In the genomic region with DNA sequence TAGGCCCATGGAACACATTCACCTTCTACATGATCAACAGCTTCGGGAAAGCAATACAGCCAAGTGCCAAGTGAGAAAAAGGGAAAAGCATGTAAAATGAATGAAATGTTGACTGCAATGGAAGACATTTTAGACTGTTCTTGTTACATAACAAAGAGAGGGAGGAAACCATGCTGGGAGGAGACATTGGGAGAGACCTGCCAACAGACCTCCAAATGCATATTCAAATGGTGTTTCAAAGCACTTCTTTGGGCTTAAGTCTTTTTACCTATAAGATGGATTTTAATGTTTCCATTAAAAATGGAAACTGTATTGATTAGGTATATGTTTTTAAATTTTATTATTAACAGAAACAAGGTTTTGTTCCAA, we compare ENCODE assay signal across 2 cellular contexts.
TF ChIP-seq lines count a peak whose summit lies in the region.

No MANE protein-coding gene starts in this region.

TF ChIP-seq in WTC11, 78 proteins besides CTCF, POLR2A, EP300 and RAD21 (continued from another document):
- TF ChIP-seq IRF1 (CRISPR knock-in tag; IDR thresholded peaks at IDR 0.05), result no peak
- TF ChIP-seq, protein P1, sequence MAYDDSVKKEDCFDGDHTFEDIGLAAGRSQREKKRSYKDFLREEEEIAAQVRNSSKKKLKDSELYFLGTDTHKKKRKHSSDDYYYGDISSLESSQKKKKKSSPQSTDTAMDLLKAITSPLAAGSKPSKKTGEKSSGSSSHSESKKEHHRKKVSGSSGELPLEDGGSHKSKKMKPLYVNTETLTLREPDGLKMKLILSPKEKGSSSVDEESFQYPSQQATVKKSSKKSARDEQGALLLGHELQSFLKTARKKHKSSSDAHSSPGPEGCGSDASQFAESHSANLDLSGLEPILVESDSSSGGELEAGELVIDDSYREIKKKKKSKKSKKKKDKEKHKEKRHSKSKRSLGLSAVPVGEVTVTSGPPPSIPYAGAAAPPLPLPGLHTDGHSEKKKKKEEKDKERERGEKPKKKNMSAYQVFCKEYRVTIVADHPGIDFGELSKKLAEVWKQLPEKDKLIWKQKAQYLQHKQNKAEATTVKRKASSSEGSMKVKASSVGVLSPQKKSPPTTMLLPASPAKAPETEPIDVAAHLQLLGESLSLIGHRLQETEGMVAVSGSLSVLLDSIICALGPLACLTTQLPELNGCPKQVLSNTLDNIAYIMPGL (CRISPR knock-in tag; IDR thresholded peaks at IDR 0.05), result no peak
- TF ChIP-seq, protein P2, sequence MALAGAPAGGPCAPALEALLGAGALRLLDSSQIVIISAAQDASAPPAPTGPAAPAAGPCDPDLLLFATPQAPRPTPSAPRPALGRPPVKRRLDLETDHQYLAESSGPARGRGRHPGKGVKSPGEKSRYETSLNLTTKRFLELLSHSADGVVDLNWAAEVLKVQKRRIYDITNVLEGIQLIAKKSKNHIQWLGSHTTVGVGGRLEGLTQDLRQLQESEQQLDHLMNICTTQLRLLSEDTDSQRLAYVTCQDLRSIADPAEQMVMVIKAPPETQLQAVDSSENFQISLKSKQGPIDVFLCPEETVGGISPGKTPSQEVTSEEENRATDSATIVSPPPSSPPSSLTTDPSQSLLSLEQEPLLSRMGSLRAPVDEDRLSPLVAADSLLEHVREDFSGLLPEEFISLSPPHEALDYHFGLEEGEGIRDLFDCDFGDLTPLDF (CRISPR knock-in tag; IDR thresholded peaks at IDR 0.05), result no peak
- no peak for TF ChIP-seq ZNF671 (CRISPR knock-in tag; IDR thresholded peaks at IDR 0.05)
- TF ChIP-seq MYBL2 (CRISPR knock-in tag; IDR thresholded peaks at IDR 0.05), result no peak
- no peak for TF ChIP-seq CREB1 (CRISPR knock-in tag; IDR thresholded peaks at IDR 0.05)
- TF ChIP-seq TP53 (CRISPR knock-in tag; IDR thresholded peaks at IDR 0.05), result no peak
- TF ChIP-seq, protein P3, sequence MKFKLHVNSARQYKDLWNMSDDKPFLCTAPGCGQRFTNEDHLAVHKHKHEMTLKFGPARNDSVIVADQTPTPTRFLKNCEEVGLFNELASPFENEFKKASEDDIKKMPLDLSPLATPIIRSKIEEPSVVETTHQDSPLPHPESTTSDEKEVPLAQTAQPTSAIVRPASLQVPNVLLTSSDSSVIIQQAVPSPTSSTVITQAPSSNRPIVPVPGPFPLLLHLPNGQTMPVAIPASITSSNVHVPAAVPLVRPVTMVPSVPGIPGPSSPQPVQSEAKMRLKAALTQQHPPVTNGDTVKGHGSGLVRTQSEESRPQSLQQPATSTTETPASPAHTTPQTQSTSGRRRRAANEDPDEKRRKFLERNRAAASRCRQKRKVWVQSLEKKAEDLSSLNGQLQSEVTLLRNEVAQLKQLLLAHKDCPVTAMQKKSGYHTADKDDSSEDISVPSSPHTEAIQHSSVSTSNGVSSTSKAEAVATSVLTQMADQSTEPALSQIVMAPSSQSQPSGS (CRISPR knock-in tag; IDR thresholded peaks at IDR 0.05; ENCODE audit: borderline replicate concordance, low read depth), result no peak
- no peak for TF ChIP-seq OVOL2 (CRISPR knock-in tag; IDR thresholded peaks at IDR 0.05; ENCODE audit: borderline replicate concordance)
TF ChIP-seq in WTC11: peak in this region for 0.

TF ChIP-seq in HepG2, 621 proteins besides CTCF, POLR2A, EP300 and RAD21 (continued from another document):
- TF ChIP-seq, protein P4, sequence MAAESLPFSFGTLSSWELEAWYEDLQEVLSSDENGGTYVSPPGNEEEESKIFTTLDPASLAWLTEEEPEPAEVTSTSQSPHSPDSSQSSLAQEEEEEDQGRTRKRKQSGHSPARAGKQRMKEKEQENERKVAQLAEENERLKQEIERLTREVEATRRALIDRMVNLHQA (CRISPR knock-in tag; IDR thresholded peaks at IDR 0.05), result no peak
- no peak for TF ChIP-seq MXD4 (CRISPR knock-in tag; IDR thresholded peaks at IDR 0.05)
- TF ChIP-seq, protein P5, sequence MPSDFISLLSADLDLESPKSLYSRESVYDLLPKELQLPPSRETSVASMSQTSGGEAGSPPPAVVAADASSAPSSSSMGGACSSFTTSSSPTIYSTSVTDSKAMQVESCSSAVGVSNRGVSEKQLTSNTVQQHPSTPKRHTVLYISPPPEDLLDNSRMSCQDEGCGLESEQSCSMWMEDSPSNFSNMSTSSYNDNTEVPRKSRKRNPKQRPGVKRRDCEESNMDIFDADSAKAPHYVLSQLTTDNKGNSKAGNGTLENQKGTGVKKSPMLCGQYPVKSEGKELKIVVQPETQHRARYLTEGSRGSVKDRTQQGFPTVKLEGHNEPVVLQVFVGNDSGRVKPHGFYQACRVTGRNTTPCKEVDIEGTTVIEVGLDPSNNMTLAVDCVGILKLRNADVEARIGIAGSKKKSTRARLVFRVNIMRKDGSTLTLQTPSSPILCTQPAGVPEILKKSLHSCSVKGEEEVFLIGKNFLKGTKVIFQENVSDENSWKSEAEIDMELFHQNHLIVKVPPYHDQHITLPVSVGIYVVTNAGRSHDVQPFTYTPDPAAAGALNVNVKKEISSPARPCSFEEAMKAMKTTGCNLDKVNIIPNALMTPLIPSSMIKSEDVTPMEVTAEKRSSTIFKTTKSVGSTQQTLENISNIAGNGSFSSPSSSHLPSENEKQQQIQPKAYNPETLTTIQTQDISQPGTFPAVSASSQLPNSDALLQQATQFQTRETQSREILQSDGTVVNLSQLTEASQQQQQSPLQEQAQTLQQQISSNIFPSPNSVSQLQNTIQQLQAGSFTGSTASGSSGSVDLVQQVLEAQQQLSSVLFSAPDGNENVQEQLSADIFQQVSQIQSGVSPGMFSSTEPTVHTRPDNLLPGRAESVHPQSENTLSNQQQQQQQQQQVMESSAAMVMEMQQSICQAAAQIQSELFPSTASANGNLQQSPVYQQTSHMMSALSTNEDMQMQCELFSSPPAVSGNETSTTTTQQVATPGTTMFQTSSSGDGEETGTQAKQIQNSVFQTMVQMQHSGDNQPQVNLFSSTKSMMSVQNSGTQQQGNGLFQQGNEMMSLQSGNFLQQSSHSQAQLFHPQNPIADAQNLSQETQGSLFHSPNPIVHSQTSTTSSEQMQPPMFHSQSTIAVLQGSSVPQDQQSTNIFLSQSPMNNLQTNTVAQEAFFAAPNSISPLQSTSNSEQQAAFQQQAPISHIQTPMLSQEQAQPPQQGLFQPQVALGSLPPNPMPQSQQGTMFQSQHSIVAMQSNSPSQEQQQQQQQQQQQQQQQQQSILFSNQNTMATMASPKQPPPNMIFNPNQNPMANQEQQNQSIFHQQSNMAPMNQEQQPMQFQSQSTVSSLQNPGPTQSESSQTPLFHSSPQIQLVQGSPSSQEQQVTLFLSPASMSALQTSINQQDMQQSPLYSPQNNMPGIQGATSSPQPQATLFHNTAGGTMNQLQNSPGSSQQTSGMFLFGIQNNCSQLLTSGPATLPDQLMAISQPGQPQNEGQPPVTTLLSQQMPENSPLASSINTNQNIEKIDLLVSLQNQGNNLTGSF (CRISPR knock-in tag; IDR thresholded peaks at IDR 0.05), result no peak
- TF ChIP-seq ZNF646 (CRISPR knock-in tag; IDR thresholded peaks at IDR 0.05), result no peak
- TF ChIP-seq, protein P6, sequence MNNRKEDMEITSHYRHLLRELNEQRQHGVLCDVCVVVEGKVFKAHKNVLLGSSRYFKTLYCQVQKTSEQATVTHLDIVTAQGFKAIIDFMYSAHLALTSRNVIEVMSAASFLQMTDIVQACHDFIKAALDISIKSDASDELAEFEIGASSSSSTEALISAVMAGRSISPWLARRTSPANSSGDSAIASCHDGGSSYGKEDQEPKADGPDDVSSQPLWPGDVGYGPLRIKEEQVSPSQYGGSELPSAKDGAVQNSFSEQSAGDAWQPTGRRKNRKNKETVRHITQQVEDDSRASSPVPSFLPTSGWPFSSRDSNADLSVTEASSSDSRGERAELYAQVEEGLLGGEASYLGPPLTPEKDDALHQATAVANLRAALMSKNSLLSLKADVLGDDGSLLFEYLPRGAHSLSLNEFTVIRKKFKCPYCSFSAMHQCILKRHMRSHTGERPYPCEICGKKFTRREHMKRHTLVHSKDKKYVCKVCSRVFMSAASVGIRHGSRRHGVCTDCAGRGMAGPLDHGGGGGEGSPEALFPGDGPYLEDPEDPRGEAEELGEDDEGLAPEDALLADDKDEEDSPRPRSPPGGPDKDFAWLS (CRISPR knock-in tag; IDR thresholded peaks at IDR 0.05; ENCODE audit: borderline replicate concordance), result no peak
- no peak for TF ChIP-seq ZSCAN30 (CRISPR knock-in tag; IDR thresholded peaks at IDR 0.05)
- TF ChIP-seq ZNF383 (CRISPR knock-in tag; IDR thresholded peaks at IDR 0.05; ENCODE audit: borderline replicate concordance), result no peak
- TF ChIP-seq, protein P7, sequence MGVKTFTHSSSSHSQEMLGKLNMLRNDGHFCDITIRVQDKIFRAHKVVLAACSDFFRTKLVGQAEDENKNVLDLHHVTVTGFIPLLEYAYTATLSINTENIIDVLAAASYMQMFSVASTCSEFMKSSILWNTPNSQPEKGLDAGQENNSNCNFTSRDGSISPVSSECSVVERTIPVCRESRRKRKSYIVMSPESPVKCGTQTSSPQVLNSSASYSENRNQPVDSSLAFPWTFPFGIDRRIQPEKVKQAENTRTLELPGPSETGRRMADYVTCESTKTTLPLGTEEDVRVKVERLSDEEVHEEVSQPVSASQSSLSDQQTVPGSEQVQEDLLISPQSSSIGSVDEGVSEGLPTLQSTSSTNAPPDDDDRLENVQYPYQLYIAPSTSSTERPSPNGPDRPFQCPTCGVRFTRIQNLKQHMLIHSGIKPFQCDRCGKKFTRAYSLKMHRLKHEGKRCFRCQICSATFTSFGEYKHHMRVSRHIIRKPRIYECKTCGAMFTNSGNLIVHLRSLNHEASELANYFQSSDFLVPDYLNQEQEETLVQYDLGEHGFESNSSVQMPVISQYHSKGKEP (CRISPR knock-in tag; IDR thresholded peaks at IDR 0.05), result no peak
- TF ChIP-seq JUNB (CRISPR knock-in tag; IDR thresholded peaks at IDR 0.05; ENCODE audit: borderline replicate concordance), result no peak
